In the genomic region with DNA sequence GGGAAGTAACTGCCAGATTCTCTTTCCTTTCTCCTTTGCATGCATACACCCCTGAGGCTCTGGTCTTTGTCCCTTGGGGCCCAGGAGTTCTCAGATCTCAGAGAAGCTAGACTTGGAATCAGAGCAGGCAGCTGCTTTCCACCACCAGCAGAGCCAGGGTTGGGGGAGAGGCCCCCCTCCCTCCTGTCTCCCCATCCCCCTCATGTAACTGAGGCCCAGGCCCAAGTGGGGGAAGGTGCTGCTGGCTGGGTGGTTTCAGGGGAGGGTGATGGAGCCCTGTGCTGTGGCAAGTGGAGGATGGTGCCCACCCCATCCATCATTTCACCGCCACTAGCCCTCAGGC, we compare ENCODE assay signal across 18 cellular contexts. TPM values are rescaled to one million over a fixed set of nuclear protein-coding genes. Genes with fewer than 3 reads are reported as not detected.
DNase-seq lines count a peak whose midpoint lies in the region; ATAC-seq and TF ChIP-seq lines count a peak whose summit lies in the region.
"Had no signal": no experiment of that assay in that cellular context is flagged by ENCODE, and none has a peak within 500 bp of the region (broad histone marks: within the 10 kb centered on the region; RNA-seq: fewer than 3 reads in every experiment).

No MANE protein-coding gene starts in this region.

- H3K4me3 ChIP-seq in HUES48 (ENCODE audit: low read depth, low read length) = peak overlapping the region; percentile 10; the same call in 1 of the 2 replicates
- no peak overlapping the region for H3K4me3 ChIP-seq in thyroid gland (replicated peaks in 1 of 3)
- H3K4me3 ChIP-seq in MG63 = no peak overlapping the region
- H3K4me3 ChIP-seq: adrenal gland, tibial artery had no signal

- H3K4me3 Mint-ChIP-seq in immature natural killer cell = no peak overlapping the region
- H3K4me3 Mint-ChIP-seq in naive thymus-derived CD8-positive, alpha-beta T cell = peak overlapping the region in 1 of 10 donors; percentile 18
- H3K4me3 Mint-ChIP-seq: activated CD4-positive, alpha-beta T cell treated with anti-CD3 and anti-CD28 coated beads, Interleukin-2, amount 10 ng/mL, durations not matched to agents 24 days and 14 days had no signal

- POLR2A ChIA-PET in naive thymus-derived CD8-positive, alpha-beta T cell (lab: Charles Lee) = no interaction called here

- H3K36me3 ChIP-seq in HUES48 (ENCODE audit: control insufficient read depth, insufficient read depth, low read length) (peaks cover 15% of the 10 kb centered on the region), thyroid gland (peaks cover 7 to 18% of the 10 kb centered on the region in 2 donors), MG63 (no peaks in the 10 kb centered on the region)

- TF ChIP-seq CTCF in thyroid gland (IDR thresholded peaks at IDR 0.05) = no peak

- no peaks in the 10 kb centered on the region for H3K9me3 Mint-ChIP-seq in immature natural killer cell
- no peaks in the 10 kb centered on the region for H3K9me3 Mint-ChIP-seq in naive thymus-derived CD8-positive, alpha-beta T cell
- H3K9me3 Mint-ChIP-seq: activated CD4-positive, alpha-beta T cell treated with anti-CD3 and anti-CD28 coated beads, Interleukin-2, amount 10 ng/mL, durations not matched to agents 24 days and 14 days had no signal

- H3K36me3 Mint-ChIP-seq in immature natural killer cell = peaks cover 5 to 23% (median 13%) of the 10 kb centered on the region in 3 donors
- peaks cover 0 to 7% (median 3%) of the 10 kb centered on the region in 3 donors for H3K36me3 Mint-ChIP-seq in naive thymus-derived CD8-positive, alpha-beta T cell

- H3K9me3 ChIP-seq in HUES48 (ENCODE audit: control insufficient read depth, insufficient read depth, low read length) = no peaks in the 10 kb centered on the region
- H3K9me3 ChIP-seq in thyroid gland = no peaks in the 10 kb centered on the region
- H3K9me3 ChIP-seq in MG63 = no peaks in the 10 kb centered on the region
- H3K9me3 ChIP-seq: adrenal gland, tibial artery had no signal

- TF ChIP-seq POLR2A in thyroid gland (IDR thresholded peaks at IDR 0.05) = no peak

- H3K27me3 ChIP-seq in HUES48 (ENCODE audit: control insufficient read depth, insufficient read depth, low read length) = peaks cover 27% of the 10 kb centered on the region
- H3K27me3 ChIP-seq in thyroid gland = no peaks in the 10 kb centered on the region
- no peaks in the 10 kb centered on the region for H3K27me3 ChIP-seq in MG63
- H3K27me3 ChIP-seq: adrenal gland, foreskin keratinocyte, tibial artery had no signal

- peaks cover 0 to 5% (median 2%) of the 10 kb centered on the region in 3 donors for H3K27me3 Mint-ChIP-seq in immature natural killer cell (ENCODE audit: low read depth in 3 of 3)
- H3K27me3 Mint-ChIP-seq in naive thymus-derived CD8-positive, alpha-beta T cell = peaks cover 0 to 8% (median under 1%) of the 10 kb centered on the region in 5 donors

- DNase-seq in NCI-H69 (lab: John Stamatoyannopoulos, UW) (peak; percentile 89), immature natural killer cell (no peak), thyroid gland (no peak), MG63 (no peak), KBM-7 (no peak)
- DNase-seq in naive thymus-derived CD8-positive, alpha-beta T cell = no peak
- DNase-seq: activated CD4-positive, alpha-beta T cell treated with anti-CD3 and anti-CD28 coated beads, Interleukin-2, amount 10 ng/mL, durations not matched to agents 24 days and 14 days; activated CD8-positive, alpha-beta memory T cell treated with anti-CD3 and anti-CD28 coated beads, Interleukin-2, amount 50 U/mL, for 48 hours; activated effector memory CD4-positive, alpha-beta T cell treated with anti-CD3 and anti-CD28 coated beads, Interleukin-2, amount 50 U/mL, for 16 hours; AML-193; foreskin keratinocyte; GOT3; NCI-H187; NCI-H510A treated with DMSO at 0.1 percent for 48 hours; stimulated activated naive CD4-positive, alpha-beta T cell had no signal

- H3K4me1 ChIP-seq in HUES48 (ENCODE audit: control insufficient read depth, insufficient read depth, low read length) (peaks cover 40% of the 10 kb centered on the region), thyroid gland (peaks cover 49 to 81% of the 10 kb centered on the region in 2 donors)
- H3K4me1 ChIP-seq: foreskin keratinocyte had no signal

- 100% methylated on average over 1 of the region's 1 CpG; no CpG with 5 or more reads in 1 of the 2 donors for WGBS in thyroid gland, 2 donors

- H3K27ac Mint-ChIP-seq in immature natural killer cell = peak overlapping the region in 4 of 6 donors; percentile 43 to 73 (median 52)
- H3K27ac Mint-ChIP-seq in naive thymus-derived CD8-positive, alpha-beta T cell = peak overlapping the region in 3 of 10 donors; percentile 31 to 80 (median 72)
- H3K27ac Mint-ChIP-seq: activated CD4-positive, alpha-beta T cell treated with anti-CD3 and anti-CD28 coated beads, Interleukin-2, amount 10 ng/mL, durations not matched to agents 24 days and 14 days had no signal

- peak overlapping the region; percentile 73 for H3K27ac ChIP-seq in HUES48 (ENCODE audit: low read depth, low read length)
- H3K27ac ChIP-seq in thyroid gland = peak overlapping the region in 2 of 3 donors; percentile 12 to 46
- H3K27ac ChIP-seq: adrenal gland, foreskin keratinocyte, tibial artery had no signal

- in situ Hi-C loops in KBM-7 (cut with MboI; ENCODE audit: low pct_unique_long_range_greater_than_20kb, low sequenced_read_pairs) = no loop called here

- H3K4me1 Mint-ChIP-seq in immature natural killer cell = peaks cover 24 to 28% of the 10 kb centered on the region in 2 donors
- H3K4me1 Mint-ChIP-seq in naive thymus-derived CD8-positive, alpha-beta T cell = peaks cover 12 to 25% (median 24%) of the 10 kb centered on the region in 4 donors

- intact Hi-C loops in thyroid gland (cut with DNase I) = no loop called here

- 0 out of 2 replicates have a peak overlapping the region, but pooled peaks have one; percentile 11 for H3K9ac ChIP-seq in HUES48 (ENCODE audit: low read depth, low read length)

- no peak for ATAC-seq in naive thymus-derived CD8-positive, alpha-beta T cell
- ATAC-seq: foreskin keratinocyte had no signal

RNA-seq across cellular contexts. Expression of gene FOXP4, which starts 16.4 kb away (rescaled TPM):
- under 1 TPM; 0.10 to 0.73 (median 0.68) TPM for polyA plus RNA-seq in immature natural killer cell
- 10 to 100 TPM; 12.6 to 42.4 (median 23.7) TPM for total RNA-seq in thyroid gland
- total RNA-seq in MG63 (2014; rRNA removed; shearing (Covaris generic); ENCODE audit: low replicate concordance) = 0.53 TPM in 1 of 2 replicates, not detected in the other
- 1 to 10 TPM; 3.9 to 5.1 TPM for total RNA-seq in naive thymus-derived CD8-positive, alpha-beta T cell
- under 1 TPM; 0.07 to 0.19 (median 0.15) TPM for polyA plus RNA-seq in naive thymus-derived CD8-positive, alpha-beta T cell
